In the genomic region with DNA sequence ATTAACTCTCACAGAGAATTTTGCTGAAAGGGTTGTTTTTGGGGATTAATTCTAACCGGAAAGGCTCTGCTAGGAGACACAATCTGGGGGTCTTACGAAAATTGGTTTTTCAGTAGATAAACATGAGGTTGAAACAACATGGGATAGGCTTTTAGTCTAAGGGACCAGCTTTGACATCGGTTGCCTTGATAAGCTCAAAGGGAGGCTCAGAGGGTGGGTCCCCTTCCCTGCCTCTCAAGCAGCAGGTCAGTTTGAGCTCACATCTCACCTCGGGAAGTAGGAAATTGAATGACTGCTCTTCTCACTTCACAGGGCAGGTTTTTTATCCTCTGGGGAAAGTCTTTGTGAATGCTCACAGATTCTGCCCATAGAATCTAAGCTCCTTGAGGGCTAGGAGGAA, we compare ENCODE assay signal across 20 cellular contexts.
"Had no signal": no experiment of that assay in that cellular context is flagged by ENCODE, and none has a peak within 500 bp of the region (broad histone marks: within the 10 kb centered on the region; RNA-seq: fewer than 3 reads in every experiment).

No MANE protein-coding gene starts in this region.

- H3K9me3 ChIP-seq: MG63, SJCRH30 had no signal

- DNase-seq: IMR-90; Karpas-422; KG1; MG63; NCI-H1105 treated with DMSO at 0.1 percent for 48 hours; NCI-H1694; NCI-H187 treated with DMSO at 0.1 percent for 48 hours; NCI-H2029 treated with DMSO at 0.1 percent for 48 hours; NCI-H2107; NCI-H2227 treated with DMSO at 0.1 percent for 48 hours; NCI-H524; NCI-H526 treated with DMSO at 0.1 percent for 48 hours; NK-92 treated with Interleukin-12 subunit alpha and Interleukin-12 subunit beta, amount 100 ng/mL, for 24 hours; PC-3; SHP77 treated with DMSO at 0.1 percent for 48 hours had no signal

- H3K27ac ChIP-seq: RWPE1, SJCRH30 had no signal

- H3K27me3 ChIP-seq: SJCRH30 had no signal

- H3K4me3 ChIP-seq: MG63, SJCRH30 had no signal

- ATAC-seq: HepG2, Panc1, PC-3, SK-N-SH treated with all-trans-retinoic acid at 6 μM for 48 hours had no signal

- H3K36me3 ChIP-seq: MG63, SJCRH30 had no signal
